ENCODE assay signal across 8 cellular contexts in genomic region chr5:180868960-180869359, GRCh38.
A peak's percentile ranks its signal among the peaks of the same experiment; 100 is the strongest.
DNase-seq lines count a peak whose midpoint lies in the region; ATAC-seq and TF ChIP-seq lines count a peak whose summit lies in the region.

No MANE protein-coding gene starts in this region.

- DNase-seq in NCI-H1048 (lab: John Stamatoyannopoulos, UW): peak; percentile 65
- DNase-seq in activated naive CD4-positive, alpha-beta T cell treated with anti-CD3 and anti-CD28 coated beads, Interleukin-2, amount 50 U/mL, for 16 hours: peak; percentile 63
- DNase-seq in glomerular visceral epithelial cell (ENCODE audit: extremely low spot score): peak; percentile 76
- peak; percentile 85 for DNase-seq in pons (ENCODE audit: low spot score)

- ATAC-seq in SK-N-SH treated with all-trans-retinoic acid at 6 μM for 48 hours (peak; percentile 98), GM21381 (IDR thresholded peaks at IDR 0.05; ENCODE audit: unreplicated experiment) (no peak), HG03460 (IDR thresholded peaks at IDR 0.05; ENCODE audit: unreplicated experiment) (no peak)

- H3K4me3 ChIP-seq in GM12875 (ENCODE audit: low read depth, low read length): no peak overlapping the region

- TF ChIP-seq CTCF in GM12875 (IDR thresholded peaks at IDR 0.05; ENCODE audit: borderline replicate concordance, insufficient read depth, low read depth, low read length): peak; percentile 79

TF ChIP-seq in SK-N-SH treated with all-trans-retinoic acid at 6 μM for 48 hours, 23 proteins besides CTCF, POLR2A, EP300 and RAD21:
- TF ChIP-seq PATZ1 (CRISPR knock-in tag; IDR thresholded peaks at IDR 0.05; ENCODE audit: borderline replicate concordance): no peak
- no peak for TF ChIP-seq TCF4 (CRISPR knock-in tag; IDR thresholded peaks at IDR 0.05; ENCODE audit: borderline replicate concordance)
- no peak for TF ChIP-seq ZNF565 (CRISPR knock-in tag; conservative IDR thresholded peaks at IDR 0.05; ENCODE audit: low read depth)
- TF ChIP-seq ZNF70 (CRISPR knock-in tag; IDR thresholded peaks at IDR 0.05): no peak
